8 cellular contexts compared by ENCODE assay signal in the genomic region with DNA sequence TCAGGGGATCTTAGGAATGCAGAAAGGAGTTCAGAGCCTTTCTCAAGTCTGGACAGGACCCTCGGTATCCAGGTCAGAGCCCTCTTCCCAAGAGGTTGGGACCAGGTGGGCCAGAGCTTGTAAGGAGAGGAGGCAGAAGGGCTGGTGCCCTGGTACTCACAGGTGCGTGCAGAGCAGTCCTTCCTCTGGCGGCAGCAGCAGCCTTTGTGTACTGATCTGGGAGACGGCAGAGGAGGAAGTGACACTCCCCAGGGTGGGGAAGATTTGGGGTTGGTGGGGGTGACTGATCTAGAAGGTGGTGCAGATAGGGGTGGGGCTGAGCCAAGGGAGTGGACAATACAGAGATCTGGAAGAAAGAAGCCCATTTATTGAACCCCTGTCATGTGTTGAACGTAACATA. TPM values are rescaled to one million over a fixed set of nuclear protein-coding genes. Genes with fewer than 3 reads are reported as not detected.
DNase-seq lines count a peak whose midpoint lies in the region; ATAC-seq and TF ChIP-seq lines count a peak whose summit lies in the region.

A gene with protein sequence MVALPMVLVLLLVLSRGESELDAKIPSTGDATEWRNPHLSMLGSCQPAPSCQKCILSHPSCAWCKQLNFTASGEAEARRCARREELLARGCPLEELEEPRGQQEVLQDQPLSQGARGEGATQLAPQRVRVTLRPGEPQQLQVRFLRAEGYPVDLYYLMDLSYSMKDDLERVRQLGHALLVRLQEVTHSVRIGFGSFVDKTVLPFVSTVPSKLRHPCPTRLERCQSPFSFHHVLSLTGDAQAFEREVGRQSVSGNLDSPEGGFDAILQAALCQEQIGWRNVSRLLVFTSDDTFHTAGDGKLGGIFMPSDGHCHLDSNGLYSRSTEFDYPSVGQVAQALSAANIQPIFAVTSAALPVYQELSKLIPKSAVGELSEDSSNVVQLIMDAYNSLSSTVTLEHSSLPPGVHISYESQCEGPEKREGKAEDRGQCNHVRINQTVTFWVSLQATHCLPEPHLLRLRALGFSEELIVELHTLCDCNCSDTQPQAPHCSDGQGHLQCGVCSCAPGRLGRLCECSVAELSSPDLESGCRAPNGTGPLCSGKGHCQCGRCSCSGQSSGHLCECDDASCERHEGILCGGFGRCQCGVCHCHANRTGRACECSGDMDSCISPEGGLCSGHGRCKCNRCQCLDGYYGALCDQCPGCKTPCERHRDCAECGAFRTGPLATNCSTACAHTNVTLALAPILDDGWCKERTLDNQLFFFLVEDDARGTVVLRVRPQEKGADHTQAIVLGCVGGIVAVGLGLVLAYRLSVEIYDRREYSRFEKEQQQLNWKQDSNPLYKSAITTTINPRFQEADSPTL (minus strand): TSS at position 210 of the 400 bp plus-strand sequence. CDS start 6,808 bp downstream, outside the sequence.

- H3K27ac ChIP-seq in OCI-LY3 (ENCODE audit: low read length): peak within 1 kb of the TSS; percentile 58

- H3K9me3 ChIP-seq in OCI-LY3 (ENCODE audit: insufficient read depth, low read length): no peaks in the 10 kb centered on the region

- H3K27ac Mint-ChIP-seq in activated naive CD4-positive, alpha-beta T cell treated with anti-CD3 and anti-CD28 coated beads for 36 hours: peak within 1 kb of the TSS; percentile 79

- H2AFZ ChIP-seq in OCI-LY3 (ENCODE audit: low read depth, low read length): no peak within 1 kb of the TSS

- no peaks in the 10 kb centered on the region for H3K27me3 Mint-ChIP-seq in activated naive CD4-positive, alpha-beta T cell treated with anti-CD3 and anti-CD28 coated beads for 36 hours (ENCODE audit: low read depth)

- H3K27me3 ChIP-seq in OCI-LY3 (ENCODE audit: low read depth, low read length): 0 out of 2 replicates have a peak, but pooled peaks cover 3% of the 10 kb centered on the region

- TF ChIP-seq CTCF in OCI-LY3 (IDR thresholded peaks at IDR 0.05; ENCODE audit: low read depth, low read length): no peak

- no peak for DNase-seq in Caki2 (ENCODE audit: low read depth)
- peak; percentile 81 for DNase-seq in activated naive CD4-positive, alpha-beta T cell treated with anti-CD3 and anti-CD28 coated beads for 36 hours
- peak; percentile 43 to 48 for DNase-seq in stimulated activated CD4-positive, alpha-beta T cell treated with anti-CD3 and anti-CD28 coated beads, Interleukin-15, amount 100 ng/mL, for 48 hours (ENCODE audit: low read depth in 2 of 2)
- no peak for DNase-seq in mucosa of gallbladder (ENCODE audit: low spot score)
- DNase-seq in DMS 273 treated with DMSO at 0.1 percent for 48 hours (lab: John Stamatoyannopoulos, UW): no peak

- no peaks in the 10 kb centered on the region for H3K79me2 ChIP-seq in OCI-LY3 (ENCODE audit: low read length)

- H3K9me3 Mint-ChIP-seq in activated naive CD4-positive, alpha-beta T cell treated with anti-CD3 and anti-CD28 coated beads for 36 hours: no peaks in the 10 kb centered on the region

- peak within 1 kb of the TSS; percentile 83 for H3K4me2 ChIP-seq in OCI-LY3 (ENCODE audit: low read length)

- no peaks in the 10 kb centered on the region for H3K36me3 ChIP-seq in OCI-LY3 (replicated peaks; ENCODE audit: low read depth, low read length)

- peak within 1 kb of the TSS; percentile 46 for H3K9ac ChIP-seq in OCI-LY3 (ENCODE audit: low read length)

- H3K4me1 Mint-ChIP-seq in activated naive CD4-positive, alpha-beta T cell treated with anti-CD3 and anti-CD28 coated beads for 36 hours (ENCODE audit: low read depth): peaks cover 65% of the 10 kb centered on the region

- peak within 1 kb of the TSS; percentile 65 for H3K4me3 Mint-ChIP-seq in activated naive CD4-positive, alpha-beta T cell treated with anti-CD3 and anti-CD28 coated beads for 36 hours

- in situ Hi-C loops in Caki2 (cut with HindIII; ENCODE audit: low pct_unique_long_range_greater_than_20kb, low sequenced_read_pairs): no loop called here

- peaks cover 3% of the 10 kb centered on the region for H3K36me3 Mint-ChIP-seq in activated naive CD4-positive, alpha-beta T cell treated with anti-CD3 and anti-CD28 coated beads for 36 hours (ENCODE audit: low read depth)

- CTCF ChIA-PET in activated naive CD4-positive, alpha-beta T cell treated with anti-CD3 and anti-CD28 coated beads for 36 hours (lab: Charles Lee): interaction anchor here (0.6 to 11.3 kb wide), 8 partner anchors 9 to 115 kb away, joined by 3 to 175 read pairs (median 6); a partner anchor contains a TSS

- peaks cover 54% of the 10 kb centered on the region for H3K4me1 ChIP-seq in OCI-LY3 (ENCODE audit: low read length)

- intact Hi-C loops in activated naive CD4-positive, alpha-beta T cell treated with anti-CD3 and anti-CD28 coated beads for 36 hours (cut with micrococcal nuclease): loop anchor here (5.0 to 10.0 kb wide), 3 partner anchors 208 to 1075 kb away; a partner anchor contains a TSS

- peak within 1 kb of the TSS; percentile 71 for H3K4me3 ChIP-seq in OCI-LY3 (ENCODE audit: low read length)

- peak; percentile 51 for ATAC-seq in GM21576 (IDR thresholded peaks at IDR 0.05; ENCODE audit: unreplicated experiment)
- ATAC-seq in HG02970 (IDR thresholded peaks at IDR 0.05; ENCODE audit: low FRiP score, unreplicated experiment): no peak

- no peaks in the 10 kb centered on the region for H4K20me1 ChIP-seq in OCI-LY3 (ENCODE audit: insufficient read depth, low read length)

RNA-seq across cellular contexts. Expression of the gene that starts here (rescaled TPM):
- 26.4 and 38.6 TPM in 2 replicates for total RNA-seq in Caki2 (2014; rRNA removed; shearing (Covaris generic); ENCODE audit: low replicate concordance)
- 10 to 100 TPM; 32.3 to 32.5 TPM for total RNA-seq in activated naive CD4-positive, alpha-beta T cell treated with anti-CD3 and anti-CD28 coated beads for 36 hours
- total RNA-seq in mucosa of gallbladder: 5.8 TPM

Comparison
In these comparisons a context has a peak if more than half of its experiments do, and no peak if none do; other contexts are left out.
1. DNase-seq: peak in activated naive CD4-positive, alpha-beta T cell treated with anti-CD3 and anti-CD28 coated beads for 36 hours (single experiment) and stimulated activated CD4-positive, alpha-beta T cell treated with anti-CD3 and anti-CD28 coated beads, Interleukin-15, amount 100 ng/mL, for 48 hours (2 of 2); none in Caki2 (single experiment), mucosa of gallbladder (single experiment) and DMS 273 treated with DMSO at 0.1 percent for 48 hours (single experiment).